ENCODE assay signal across 12 cellular contexts in genomic region chr9:98080780-98081179, GRCh38. TPM values are rescaled to one million over a fixed set of nuclear protein-coding genes. Genes with fewer than 3 reads are reported as not detected.
DNase-seq lines count a peak whose midpoint lies in the region; ATAC-seq and TF ChIP-seq lines count a peak whose summit lies in the region.
"Had no signal": no experiment of that assay in that cellular context is flagged by ENCODE, and none has a peak within 500 bp of the region (broad histone marks: within the 10 kb centered on the region; RNA-seq: fewer than 3 reads in every experiment).

No MANE protein-coding gene starts in this region.

- no peak for DNase-seq in activated T-cell treated with anti-CD3 and anti-CD28 coated beads, Interleukin-2, amount 50 U/mL, for 24 hours
- DNase-seq in activated T-cell treated with anti-CD3 and anti-CD28 coated beads for 4 hours, result no peak
- no peak for DNase-seq in NCI-H187 (lab: John Stamatoyannopoulos, UW)
- DNase-seq in UCSD-AML1 (lab: John Stamatoyannopoulos, UW; ENCODE audit: unreplicated experiment), result no peak
- DNase-seq: mesendoderm, NCI-H2029 treated with DMSO at 0.1 percent for 48 hours, NCI-H69, WERI-Rb-1 had no signal

- no peak overlapping the region for H3K4me3 ChIP-seq in skin epidermis

- no peak overlapping the region for H3K4me3 Mint-ChIP-seq in activated T-cell treated with anti-CD3 and anti-CD28 coated beads, Interleukin-2, amount 50 U/mL, for 24 hours

- no peaks in the 10 kb centered on the region for H3K9me3 Mint-ChIP-seq in activated T-cell treated with anti-CD3 and anti-CD28 coated beads, Interleukin-2, amount 50 U/mL, for 24 hours

- H3K27ac ChIP-seq in VCaP, result peak overlapping the region; percentile 84
- H3K27ac ChIP-seq in skin epidermis, result peak overlapping the region in 15 of 21 experiments; percentile 9 to 75 (median 39)
- H3K27ac ChIP-seq: WERI-Rb-1 had no signal

- peak overlapping the region; percentile 93 for H3K27ac Mint-ChIP-seq in activated T-cell treated with anti-CD3 and anti-CD28 coated beads, Interleukin-2, amount 50 U/mL, for 24 hours

- H3K4me1 Mint-ChIP-seq in activated T-cell treated with anti-CD3 and anti-CD28 coated beads, Interleukin-2, amount 50 U/mL, for 24 hours (ENCODE audit: low read depth), result peaks cover 58% of the 10 kb centered on the region

- no peak for TF ChIP-seq CTCF in VCaP (conservative IDR thresholded peaks at IDR 0.05)

- no peaks in the 10 kb centered on the region for H3K27me3 Mint-ChIP-seq in activated T-cell treated with anti-CD3 and anti-CD28 coated beads, Interleukin-2, amount 50 U/mL, for 24 hours

- ATAC-seq in esophagus mucosa (peak; percentile 54), GM19023 (IDR thresholded peaks at IDR 0.05; ENCODE audit: unreplicated experiment) (no peak)

- H3K36me3 Mint-ChIP-seq in activated T-cell treated with anti-CD3 and anti-CD28 coated beads, Interleukin-2, amount 50 U/mL, for 24 hours (ENCODE audit: low read depth), result peaks cover 87% of the 10 kb centered on the region

RNA-seq across cellular contexts. Expression of gene NANS, which starts 24.2 kb away (rescaled TPM):
- 35.6 TPM for total RNA-seq in esophagus mucosa

RNA-seq across cellular contexts. Expression of gene TRIM14, which starts 38.2 kb away (rescaled TPM):
- total RNA-seq in esophagus mucosa, result 31.0 TPM
